Comparison of ENCODE assay signal across 14 cellular contexts in the genomic region with DNA sequence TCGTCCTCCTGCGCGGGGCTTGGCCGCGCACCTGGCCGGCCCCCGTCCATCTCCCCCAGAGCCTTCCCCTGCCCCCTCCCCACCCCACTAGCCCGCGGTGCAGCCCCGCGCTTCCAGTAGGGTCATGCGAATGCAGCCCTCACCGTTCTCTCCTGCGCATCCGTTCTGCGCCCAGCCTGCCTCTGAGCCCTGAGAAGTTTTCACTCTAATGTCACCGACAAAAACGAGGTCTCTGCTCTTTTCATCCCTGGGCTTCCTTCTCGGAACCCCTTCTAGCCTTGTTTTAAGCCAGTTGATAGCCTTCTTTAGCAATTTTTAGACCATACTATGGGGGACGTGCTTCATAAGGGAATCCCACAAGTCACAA.
DNase-seq lines count a peak whose midpoint lies in the region; ATAC-seq and TF ChIP-seq lines count a peak whose summit lies in the region.
"Had no signal": no experiment of that assay in that cellular context is flagged by ENCODE, and none has a peak within 500 bp of the region (broad histone marks: within the 10 kb centered on the region; RNA-seq: fewer than 3 reads in every experiment).

No MANE protein-coding gene starts in this region.

- no peaks in the 10 kb centered on the region for H3K9me3 Mint-ChIP-seq in activated naive CD8-positive, alpha-beta T cell (ENCODE audit: low read depth)
- no peaks in the 10 kb centered on the region for H3K9me3 Mint-ChIP-seq in activated naive CD8-positive, alpha-beta T cell treated with anti-CD3 and anti-CD28 coated beads, Interleukin-2, amount 50 U/mL, for 24 hours
- H3K9me3 Mint-ChIP-seq in activated naive CD8-positive, alpha-beta T cell treated with anti-CD3 and anti-CD28 coated beads, Interleukin-2, amount 10 ng/mL, durations not matched to agents 7 days and 5 days: peaks cover 2% of the 10 kb centered on the region

- no peak for TF ChIP-seq CTCF in suprapubic skin (IDR thresholded peaks at IDR 0.05)

- DNase-seq in activated naive CD8-positive, alpha-beta T cell treated with anti-CD3 and anti-CD28 coated beads, Interleukin-2, amount 50 U/mL, for 24 hours: no peak
- DNase-seq in activated naive CD8-positive, alpha-beta T cell treated with anti-CD3 and anti-CD28 coated beads, Interleukin-2, amount 10 ng/mL, durations not matched to agents 7 days and 5 days: no peak
- no peak for DNase-seq in suprapubic skin (ENCODE audit: low spot score in 2 of 2)
- no peak for DNase-seq in NCI-H2196 (lab: John Stamatoyannopoulos, UW; ENCODE audit: unreplicated experiment)
- no peak for DNase-seq in HK-2 (ENCODE audit: unreplicated experiment)
- no peak for DNase-seq in left lobe of liver (ENCODE audit: low spot score)
- DNase-seq: activated CD4-positive, alpha-beta T cell treated with anti-CD3 and anti-CD28 coated beads, Interleukin-2, amount 50 U/mL, for 4 hours; activated gamma-delta T cell; central memory CD4-positive, alpha-beta T cell; NCI-H446 had no signal

- no peak for TF ChIP-seq POLR2A in suprapubic skin (IDR thresholded peaks at IDR 0.05)

- POLR2A ChIA-PET in activated naive CD8-positive, alpha-beta T cell treated with anti-CD3 and anti-CD28 coated beads, Interleukin-2, amount 10 ng/mL, durations not matched to agents 7 days and 5 days (lab: Charles Lee): no interaction called here

- H3K36me3 Mint-ChIP-seq in activated naive CD8-positive, alpha-beta T cell: no peaks in the 10 kb centered on the region
- H3K36me3 Mint-ChIP-seq in activated naive CD8-positive, alpha-beta T cell treated with anti-CD3 and anti-CD28 coated beads, Interleukin-2, amount 50 U/mL, for 24 hours (ENCODE audit: low read depth): no peaks in the 10 kb centered on the region
- H3K36me3 Mint-ChIP-seq in activated naive CD8-positive, alpha-beta T cell treated with anti-CD3 and anti-CD28 coated beads, Interleukin-2, amount 10 ng/mL, durations not matched to agents 7 days and 5 days: peaks cover 2% of the 10 kb centered on the region
- H3K36me3 Mint-ChIP-seq: IgD-negative memory B cell had no signal

- H3K27ac ChIP-seq in iPS-20b (ENCODE audit: low read length) (no peak overlapping the region), suprapubic skin (no peak overlapping the region)
- H3K27ac ChIP-seq: parathyroid adenoma had no signal

- WGBS in suprapubic skin: 9% methylated on average over 18 of the region's 20 CpGs

- peaks cover 41% of the 10 kb centered on the region for H3K27me3 ChIP-seq in iPS-20b (ENCODE audit: insufficient read depth, low read length)
- peaks cover 32% of the 10 kb centered on the region for H3K27me3 ChIP-seq in suprapubic skin

- peaks cover 47% of the 10 kb centered on the region for H3K27me3 Mint-ChIP-seq in activated naive CD8-positive, alpha-beta T cell
- H3K27me3 Mint-ChIP-seq in activated naive CD8-positive, alpha-beta T cell treated with anti-CD3 and anti-CD28 coated beads, Interleukin-2, amount 50 U/mL, for 24 hours: peaks cover 45% of the 10 kb centered on the region
- peaks cover 56% of the 10 kb centered on the region for H3K27me3 Mint-ChIP-seq in activated naive CD8-positive, alpha-beta T cell treated with anti-CD3 and anti-CD28 coated beads, Interleukin-2, amount 10 ng/mL, durations not matched to agents 7 days and 5 days

- peak overlapping the region; percentile 68; the same call in 1 of the 2 replicates for H3K9ac ChIP-seq in iPS-20b (ENCODE audit: low read depth, low read length)
- H3K9ac ChIP-seq: parathyroid adenoma had no signal

- no peak for TF ChIP-seq EP300 in suprapubic skin (IDR thresholded peaks at IDR 0.05)

- H3K4me1 Mint-ChIP-seq in activated naive CD8-positive, alpha-beta T cell (ENCODE audit: low read depth): peaks cover 4% of the 10 kb centered on the region
- peaks cover 4% of the 10 kb centered on the region for H3K4me1 Mint-ChIP-seq in activated naive CD8-positive, alpha-beta T cell treated with anti-CD3 and anti-CD28 coated beads, Interleukin-2, amount 50 U/mL, for 24 hours
- peaks cover 5% of the 10 kb centered on the region for H3K4me1 Mint-ChIP-seq in activated naive CD8-positive, alpha-beta T cell treated with anti-CD3 and anti-CD28 coated beads, Interleukin-2, amount 10 ng/mL, durations not matched to agents 7 days and 5 days

- no peak for ATAC-seq in activated naive CD8-positive, alpha-beta T cell treated with anti-CD3 and anti-CD28 coated beads, Interleukin-2, amount 50 U/mL, for 24 hours
- peak; percentile 26 for ATAC-seq in activated naive CD8-positive, alpha-beta T cell treated with anti-CD3 and anti-CD28 coated beads, Interleukin-2, amount 10 ng/mL, durations not matched to agents 7 days and 5 days (ENCODE audit: low read depth)
- ATAC-seq in left lobe of liver: no peak

- peak overlapping the region; percentile 71 for H3K4me3 Mint-ChIP-seq in activated naive CD8-positive, alpha-beta T cell
- no peak overlapping the region for H3K4me3 Mint-ChIP-seq in activated naive CD8-positive, alpha-beta T cell treated with anti-CD3 and anti-CD28 coated beads, Interleukin-2, amount 50 U/mL, for 24 hours
- peak overlapping the region; percentile 57 for H3K4me3 Mint-ChIP-seq in activated naive CD8-positive, alpha-beta T cell treated with anti-CD3 and anti-CD28 coated beads, Interleukin-2, amount 10 ng/mL, durations not matched to agents 7 days and 5 days

- H3K9me3 ChIP-seq in iPS-20b (ENCODE audit: insufficient read depth, low read depth, low read length): no peaks in the 10 kb centered on the region
- H3K9me3 ChIP-seq in suprapubic skin: no peaks in the 10 kb centered on the region

- H3K36me3 ChIP-seq in iPS-20b (ENCODE audit: insufficient read depth, low read depth, low read length) (no peaks in the 10 kb centered on the region), suprapubic skin (no peaks in the 10 kb centered on the region)

- H3K4me3 ChIP-seq in iPS-20b (ENCODE audit: low read length): peak overlapping the region; percentile 89
- peak overlapping the region; percentile 16 for H3K4me3 ChIP-seq in suprapubic skin

- no peak overlapping the region for H3K27ac Mint-ChIP-seq in activated naive CD8-positive, alpha-beta T cell
- no peak overlapping the region for H3K27ac Mint-ChIP-seq in activated naive CD8-positive, alpha-beta T cell treated with anti-CD3 and anti-CD28 coated beads, Interleukin-2, amount 50 U/mL, for 24 hours
- H3K27ac Mint-ChIP-seq in activated naive CD8-positive, alpha-beta T cell treated with anti-CD3 and anti-CD28 coated beads, Interleukin-2, amount 10 ng/mL, durations not matched to agents 7 days and 5 days: no peak overlapping the region
- H3K27ac Mint-ChIP-seq: IgD-negative memory B cell had no signal

- H3K4me1 ChIP-seq in iPS-20b (ENCODE audit: insufficient read depth, low read length): no peaks in the 10 kb centered on the region
- peaks cover 5% of the 10 kb centered on the region for H3K4me1 ChIP-seq in suprapubic skin
- H3K4me1 ChIP-seq: parathyroid adenoma had no signal
